ENCODE assay signal across 21 cellular contexts in the genomic region with DNA sequence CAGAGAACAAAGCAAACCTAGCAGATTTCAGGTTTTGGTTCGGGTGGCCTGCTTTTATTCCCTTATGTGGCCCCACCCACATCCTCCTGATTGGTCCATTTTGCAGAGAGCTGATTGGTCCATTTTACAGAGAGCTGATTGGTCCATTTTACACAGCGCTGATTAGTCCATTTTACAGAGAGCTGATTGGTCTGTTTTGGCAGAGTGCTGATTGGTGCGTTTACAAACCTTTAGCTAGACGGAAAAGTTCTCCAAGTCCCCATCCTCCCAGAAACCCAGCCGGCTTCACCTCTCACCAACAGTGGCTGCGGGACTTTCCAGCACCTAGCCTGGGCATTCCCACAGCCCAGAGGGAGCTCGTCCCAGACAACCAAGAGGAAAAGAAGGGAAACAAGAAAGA. TPM values are rescaled to one million over a fixed set of nuclear protein-coding genes. Genes with fewer than 3 reads are reported as not detected.
DNase-seq lines count a peak whose midpoint lies in the region; ATAC-seq lines count a peak whose summit lies in the region.
"Had no signal": no experiment of that assay in that cellular context is flagged by ENCODE, and none has a peak within 500 bp of the region (broad histone marks: within the 10 kb centered on the region; RNA-seq: fewer than 3 reads in every experiment).

No MANE protein-coding gene starts in this region.

- peak; percentile 32 for DNase-seq in Daoy (ENCODE audit: low read depth)
- peak; percentile 20 for DNase-seq in NAMALWA (ENCODE audit: low spot score)
- DNase-seq in SK-MEL-5 (ENCODE audit: low read depth, low spot score) = peak; percentile 14
- DNase-seq in AG08395 (ENCODE audit: low spot score) = no peak
- DNase-seq in GDM1 (lab: John Stamatoyannopoulos, UW) = no peak
- DNase-seq: 8988T; ACHN; C1 segment of cervical spinal cord; Calu3; CD4-positive, alpha-beta memory T cell; COR-L47; DMS53; DMS79 treated with DMSO at 0.1 percent for 48 hours; GOT3; H7; HCEC 1CT had no signal

- 0 out of 2 replicates have a peak overlapping the region, but pooled peaks have one; percentile 20 for H3K4me3 ChIP-seq in iPS-18c (ENCODE audit: insufficient read depth, low read depth, low read length)
- H3K4me3 ChIP-seq: A549, GM12878 had no signal

- no peak for ATAC-seq in activated T-helper 17 cell treated with anti-CD3 and anti-CD28 coated beads, Interleukin-2, amount 50 U/mL, for 72 hours (replicated peaks)
- ATAC-seq: A549, GM12878 had no signal

- H3K36me3 Mint-ChIP-seq in activated T-helper 17 cell treated with anti-CD3 and anti-CD28 coated beads, Interleukin-2, amount 50 U/mL, for 72 hours (ENCODE audit: low read depth) = no peaks in the 10 kb centered on the region
- H3K36me3 Mint-ChIP-seq: CD4-positive, alpha-beta memory T cell had no signal

- H3K9me3 ChIP-seq in iPS-18c (ENCODE audit: control insufficient read depth, insufficient read depth, low read length) = no peaks in the 10 kb centered on the region

- in situ Hi-C loops in SK-MEL-5 (cut with HindIII; ENCODE audit: low pct_unique_long_range_greater_than_20kb, low sequenced_read_pairs) = no loop called here

- H3K9me3 Mint-ChIP-seq in activated T-helper 17 cell treated with anti-CD3 and anti-CD28 coated beads, Interleukin-2, amount 50 U/mL, for 72 hours = peaks cover 14% of the 10 kb centered on the region

- H3K4me3 Mint-ChIP-seq in activated T-helper 17 cell treated with anti-CD3 and anti-CD28 coated beads, Interleukin-2, amount 50 U/mL, for 72 hours = no peak overlapping the region

- no peak overlapping the region for H3K27ac Mint-ChIP-seq in activated T-helper 17 cell treated with anti-CD3 and anti-CD28 coated beads, Interleukin-2, amount 50 U/mL, for 72 hours
- H3K27ac Mint-ChIP-seq: CD4-positive, alpha-beta memory T cell had no signal

- no peaks in the 10 kb centered on the region for H3K4me1 Mint-ChIP-seq in activated T-helper 17 cell treated with anti-CD3 and anti-CD28 coated beads, Interleukin-2, amount 50 U/mL, for 72 hours
- H3K4me1 Mint-ChIP-seq: CD4-positive, alpha-beta memory T cell had no signal

- no peaks in the 10 kb centered on the region for H3K27me3 Mint-ChIP-seq in activated T-helper 17 cell treated with anti-CD3 and anti-CD28 coated beads, Interleukin-2, amount 50 U/mL, for 72 hours
- H3K27me3 Mint-ChIP-seq: CD4-positive, alpha-beta memory T cell had no signal

RNA-seq across cellular contexts. Expression of a gene that starts 3.2 kb away (rescaled TPM):
- total RNA-seq in Daoy (2014; rRNA removed; shearing (Covaris generic)) = not detected in 2 replicates
- total RNA-seq in SK-MEL-5 (2014; rRNA removed; shearing (Covaris generic)) = not detected in 2 replicates
- not detected in 2 replicates for polyA plus RNA-seq in SK-MEL-5 (2015; cell fraction: cytosol; rRNA removed)
- 0.24 TPM in 1 of 2 replicates, not detected in the other for polyA plus RNA-seq in SK-MEL-5 (2015; cell fraction: nucleus; rRNA removed)
- total RNA-seq in activated T-helper 17 cell treated with anti-CD3 and anti-CD28 coated beads, Interleukin-2, amount 50 U/mL, for 72 hours = not detected
- total RNA-seq: CD4-positive, alpha-beta memory T cell had no signal
- polyA plus RNA-seq: A549; BJ; CD4-positive, alpha-beta memory T cell; GM12878 had no signal

Comparison
In these comparisons a context has a peak if more than half of its experiments do, and no peak if none do; other contexts are left out.
1. DNase-seq: peak in Daoy (single experiment), NAMALWA (single experiment) and SK-MEL-5 (single experiment); none in AG08395 (single experiment) and GDM1 (single experiment).